8 cellular contexts compared by ENCODE assay signal in the genomic region with DNA sequence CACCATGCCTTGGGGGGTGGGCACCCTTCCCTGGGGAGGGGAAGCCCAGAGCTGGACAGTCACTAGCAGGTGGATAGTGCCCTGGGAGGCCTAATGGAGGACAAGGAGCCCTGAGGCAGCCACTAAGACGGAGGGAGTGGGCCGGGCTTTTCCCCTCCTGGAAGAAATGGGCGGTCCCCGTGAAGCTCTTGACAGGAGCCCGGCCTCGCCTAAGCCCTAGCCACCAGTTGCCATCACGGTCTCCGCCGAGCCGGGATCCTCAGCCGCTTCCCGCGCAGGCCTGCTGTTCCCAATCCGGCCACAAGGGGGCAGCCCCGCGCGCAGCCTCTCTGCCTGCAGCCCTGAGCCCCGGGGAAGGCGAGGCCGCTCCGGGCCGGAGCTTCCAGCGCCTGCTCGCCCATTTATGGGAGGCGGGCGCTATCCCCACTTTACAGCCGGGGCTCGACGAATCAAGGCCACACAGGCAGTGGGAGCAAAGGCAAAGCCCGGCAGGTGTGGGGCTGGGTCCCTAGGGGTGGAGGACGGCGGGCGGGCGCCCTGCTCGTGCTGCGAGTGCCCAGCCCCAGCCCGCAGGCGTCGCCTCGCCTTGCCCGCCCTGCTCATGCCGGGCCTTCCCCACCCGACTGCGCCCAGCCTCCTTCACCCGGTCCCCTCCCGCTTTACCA.
A peak's percentile ranks its signal among the peaks of the same experiment; 100 is the strongest.
DNase-seq lines count a peak whose midpoint lies in the region; ATAC-seq and TF ChIP-seq lines count a peak whose summit lies in the region.

No MANE protein-coding gene starts in this region.

- peaks cover 41% of the 10 kb centered on the region for H3K36me3 Mint-ChIP-seq in stimulated activated memory B cell treated with anti-CD40 and anti-IgM and Interleukin-4, amounts not matched to agents 10 μg/mL and 1 μg/mL and 100 μg/mL, for 72 hours

- H3K27ac Mint-ChIP-seq in stimulated activated memory B cell treated with anti-CD40 and anti-IgM and Interleukin-4, amounts not matched to agents 10 μg/mL and 1 μg/mL and 100 μg/mL, for 72 hours: no peak overlapping the region

- no peak for TF ChIP-seq EP300 in esophagus muscularis mucosa (IDR thresholded peaks at IDR 0.05)

- no peaks in the 10 kb centered on the region for H3K9me3 Mint-ChIP-seq in stimulated activated memory B cell treated with anti-CD40 and anti-IgM and Interleukin-4, amounts not matched to agents 10 μg/mL and 1 μg/mL and 100 μg/mL, for 72 hours

- H3K36me3 ChIP-seq in esophagus muscularis mucosa (peaks cover 0 to 57% (median 34%) of the 10 kb centered on the region in 4 donors), muscle layer of duodenum (ENCODE audit: control insufficient read depth in 1 of 2, insufficient read depth in 2 of 2, low read length in 2 of 2) (peaks cover 10 to 18% of the 10 kb centered on the region in 2 donors)

- peak; percentile 99 to 100 (median 99) for TF ChIP-seq CTCF in esophagus muscularis mucosa (IDR thresholded peaks at IDR 0.05)

- no peak overlapping the region for H3K4me3 Mint-ChIP-seq in stimulated activated memory B cell treated with anti-CD40 and anti-IgM and Interleukin-4, amounts not matched to agents 10 μg/mL and 1 μg/mL and 100 μg/mL, for 72 hours

- H3K4me1 Mint-ChIP-seq in stimulated activated memory B cell treated with anti-CD40 and anti-IgM and Interleukin-4, amounts not matched to agents 10 μg/mL and 1 μg/mL and 100 μg/mL, for 72 hours: peaks cover 12% of the 10 kb centered on the region

- H3K27me3 Mint-ChIP-seq in stimulated activated memory B cell treated with anti-CD40 and anti-IgM and Interleukin-4, amounts not matched to agents 10 μg/mL and 1 μg/mL and 100 μg/mL, for 72 hours: no peaks in the 10 kb centered on the region

- ATAC-seq in HG02852 (IDR thresholded peaks at IDR 0.05; ENCODE audit: unreplicated experiment): peak; percentile 57
- ATAC-seq in stimulated activated memory B cell treated with anti-CD40 and anti-IgM and Interleukin-4, amounts not matched to agents 10 μg/mL and 1 μg/mL and 100 μg/mL, for 72 hours: peak; percentile 80
- ATAC-seq in HG03039 (IDR thresholded peaks at IDR 0.05; ENCODE audit: unreplicated experiment): no peak

- H3K4me1 ChIP-seq in esophagus muscularis mucosa (peaks cover 9 to 30% (median 21%) of the 10 kb centered on the region in 4 donors), muscle layer of duodenum (ENCODE audit: control insufficient read depth in 1 of 2, insufficient read depth in 2 of 2, low read length in 2 of 2) (no peaks in the 10 kb centered on the region)

- no peak for TF ChIP-seq POLR2A in esophagus muscularis mucosa (IDR thresholded peaks at IDR 0.05; ENCODE audit: low read depth)

- H3K27ac ChIP-seq in esophagus muscularis mucosa (replicated peaks in 1 of 4) (peak overlapping the region; percentile 45 to 73 (median 68)), muscle layer of duodenum (ENCODE audit: low read length) (no peak overlapping the region)

- no peaks in the 10 kb centered on the region for H3K27me3 ChIP-seq in esophagus muscularis mucosa
- no peaks in the 10 kb centered on the region for H3K27me3 ChIP-seq in muscle layer of duodenum (ENCODE audit: low read depth, low read length)

- WGBS in esophagus muscularis mucosa: 23% methylated on average over 9 of the region's 46 CpGs

- H3K9me3 ChIP-seq in esophagus muscularis mucosa (no peaks in the 10 kb centered on the region), muscle layer of duodenum (ENCODE audit: control insufficient read depth in 1 of 2, low read length in 2 of 2) (no peaks in the 10 kb centered on the region)

- intact Hi-C loops in esophagus muscularis mucosa (cut with DNase I): loop anchor here (5.0 kb wide), 1 partner anchor 175 kb away; a partner anchor contains a TSS

- peak overlapping the region; percentile 53 to 59 (median 58) for H3K4me3 ChIP-seq in esophagus muscularis mucosa
- H3K4me3 ChIP-seq in muscle layer of duodenum (ENCODE audit: low read depth in 1 of 2, low read length in 2 of 2): peak overlapping the region; percentile 16 to 75

- DNase-seq in EH (ENCODE audit: low read depth) (peak; percentile 78), NCI-H526 (lab: John Stamatoyannopoulos, UW) (peak; percentile 30 to 85), activated T-cell treated with anti-CD3 and anti-CD28 coated beads for 24 hours (ENCODE audit: low read depth) (peak; percentile 47), esophagus muscularis mucosa (ENCODE audit: extremely low spot score) (no peak)
